ENCODE assay signal across 15 cellular contexts in genomic region chr4:171565130-171565788, GRCh38.
DNase-seq lines count a peak whose midpoint lies in the region; ATAC-seq and TF ChIP-seq lines count a peak whose summit lies in the region.
"Had no signal": no experiment of that assay in that cellular context is flagged by ENCODE, and none has a peak within 500 bp of the region (broad histone marks: within the 10 kb centered on the region; RNA-seq: fewer than 3 reads in every experiment).

No MANE protein-coding gene starts in this region.

- H3K36me3 Mint-ChIP-seq in GM23338 (ENCODE audit: low read depth) = no peaks in the 10 kb centered on the region
- H3K36me3 Mint-ChIP-seq in stimulated activated memory B cell treated with anti-CD40 and anti-IgM and Interleukin-4, amounts not matched to agents 10 μg/mL and 1 μg/mL and 100 μg/mL, for 72 hours = no peaks in the 10 kb centered on the region
- H3K36me3 Mint-ChIP-seq in activated CD4-positive, alpha-beta T cell treated with anti-CD3 and anti-CD28 coated beads for 36 hours (ENCODE audit: low read depth) = no peaks in the 10 kb centered on the region
- H3K36me3 Mint-ChIP-seq: CD14-positive monocyte had no signal

- POLR2A ChIA-PET in activated CD4-positive, alpha-beta T cell treated with anti-CD3 and anti-CD28 coated beads for 36 hours (lab: Charles Lee) = no interaction called here

- H3K27me3 Mint-ChIP-seq in GM23338 (ENCODE audit: insufficient read depth, low read depth, poor library complexity) = no peaks in the 10 kb centered on the region
- peaks cover under 1% of the 10 kb centered on the region for H3K27me3 Mint-ChIP-seq in stimulated activated memory B cell treated with anti-CD40 and anti-IgM and Interleukin-4, amounts not matched to agents 10 μg/mL and 1 μg/mL and 100 μg/mL, for 72 hours
- no peaks in the 10 kb centered on the region for H3K27me3 Mint-ChIP-seq in activated CD4-positive, alpha-beta T cell treated with anti-CD3 and anti-CD28 coated beads for 36 hours

- no peaks in the 10 kb centered on the region for H3F3A ChIP-seq in GM23338 (replicated peaks; ENCODE audit: low read depth)

- no peaks in the 10 kb centered on the region for H3K79me2 ChIP-seq in GM23338 (replicated peaks; ENCODE audit: insufficient read depth)

- H3K9me3 Mint-ChIP-seq in GM23338 = no peaks in the 10 kb centered on the region
- no peaks in the 10 kb centered on the region for H3K9me3 Mint-ChIP-seq in stimulated activated memory B cell treated with anti-CD40 and anti-IgM and Interleukin-4, amounts not matched to agents 10 μg/mL and 1 μg/mL and 100 μg/mL, for 72 hours
- no peaks in the 10 kb centered on the region for H3K9me3 Mint-ChIP-seq in activated CD4-positive, alpha-beta T cell treated with anti-CD3 and anti-CD28 coated beads for 36 hours (ENCODE audit: low read depth)

- no peak for DNase-seq in GM23338 (ENCODE audit: low spot score)
- no peak for DNase-seq in activated CD4-positive, alpha-beta T cell treated with anti-CD3 and anti-CD28 coated beads for 36 hours
- DNase-seq in COLO668 (lab: John Stamatoyannopoulos, UW; ENCODE audit: unreplicated experiment) = no peak
- no peak for DNase-seq in heart left ventricle
- DNase-seq in NCI-H2107 treated with DMSO at 0.1 percent for 48 hours (lab: John Stamatoyannopoulos, UW; ENCODE audit: unreplicated experiment) = no peak
- DNase-seq: Karpas-422, NCI-H146, NCI-H748 treated with DMSO at 0.1 percent for 48 hours had no signal

- H3K4me1 ChIP-seq in GM23338 (ENCODE audit: insufficient read depth) (no peaks in the 10 kb centered on the region), heart left ventricle (no peaks in the 10 kb centered on the region)

- H3K36me3 ChIP-seq in GM23338 (ENCODE audit: insufficient read depth) (no peaks in the 10 kb centered on the region), heart left ventricle (no peaks in the 10 kb centered on the region)
- H3K36me3 ChIP-seq: neutrophil had no signal

- no peaks in the 10 kb centered on the region for H4K20me1 ChIP-seq in GM23338 (replicated peaks; ENCODE audit: insufficient read depth)

- no peaks in the 10 kb centered on the region for H3K4me1 Mint-ChIP-seq in GM23338
- H3K4me1 Mint-ChIP-seq in stimulated activated memory B cell treated with anti-CD40 and anti-IgM and Interleukin-4, amounts not matched to agents 10 μg/mL and 1 μg/mL and 100 μg/mL, for 72 hours = no peaks in the 10 kb centered on the region
- H3K4me1 Mint-ChIP-seq in activated CD4-positive, alpha-beta T cell treated with anti-CD3 and anti-CD28 coated beads for 36 hours = no peaks in the 10 kb centered on the region
- H3K4me1 Mint-ChIP-seq: CD14-positive monocyte had no signal

- WGBS in heart left ventricle, 4 donors = 64 to 70% (median 68%) methylated on average over 5 of the region's 5 CpGs

- no peak for TF ChIP-seq CTCF in GM23338 (conservative IDR thresholded peaks at IDR 0.05; ENCODE audit: low read depth in 2 of 2)
- TF ChIP-seq CTCF in heart left ventricle (IDR thresholded peaks at IDR 0.05) = no peak

- H3K27ac ChIP-seq in GM23338 (ENCODE audit: low read depth) (no peak overlapping the region), heart left ventricle (no peak overlapping the region)
- H3K27ac ChIP-seq: neutrophil, skin epidermis had no signal

- H3K4me3 ChIP-seq in GM23338 (no peak overlapping the region), heart left ventricle (no peak overlapping the region)
- H3K4me3 ChIP-seq: skin epidermis had no signal

- H3K27ac Mint-ChIP-seq in GM23338 = no peak overlapping the region
- no peak overlapping the region for H3K27ac Mint-ChIP-seq in stimulated activated memory B cell treated with anti-CD40 and anti-IgM and Interleukin-4, amounts not matched to agents 10 μg/mL and 1 μg/mL and 100 μg/mL, for 72 hours
- no peak overlapping the region for H3K27ac Mint-ChIP-seq in activated CD4-positive, alpha-beta T cell treated with anti-CD3 and anti-CD28 coated beads for 36 hours
- H3K27ac Mint-ChIP-seq: CD14-positive monocyte had no signal

- CTCF ChIA-PET in activated CD4-positive, alpha-beta T cell treated with anti-CD3 and anti-CD28 coated beads for 36 hours (lab: Charles Lee) = no interaction called here

- peak overlapping the region; percentile 43 for H2AFZ ChIP-seq in GM23338

- intact Hi-C loops in activated CD4-positive, alpha-beta T cell treated with anti-CD3 and anti-CD28 coated beads for 36 hours (cut with DNase I, micrococcal nuclease) = no loop called here
- intact Hi-C loops in heart left ventricle (cut with DNase I) = no loop called here

- no peak overlapping the region for H3K4me3 Mint-ChIP-seq in GM23338
- no peak overlapping the region for H3K4me3 Mint-ChIP-seq in stimulated activated memory B cell treated with anti-CD40 and anti-IgM and Interleukin-4, amounts not matched to agents 10 μg/mL and 1 μg/mL and 100 μg/mL, for 72 hours
- H3K4me3 Mint-ChIP-seq in activated CD4-positive, alpha-beta T cell treated with anti-CD3 and anti-CD28 coated beads for 36 hours = no peak overlapping the region
- H3K4me3 Mint-ChIP-seq: CD14-positive monocyte had no signal

- H3K4me2 ChIP-seq in GM23338 = no peak overlapping the region

- H3K9me2 ChIP-seq in GM23338 (ENCODE audit: insufficient read depth) = no peaks in the 10 kb centered on the region

- H3K27me3 ChIP-seq in GM23338 (ENCODE audit: insufficient read depth) = no peaks in the 10 kb centered on the region
- H3K27me3 ChIP-seq in heart left ventricle = no peaks in the 10 kb centered on the region
- H3K27me3 ChIP-seq: neutrophil had no signal

- H3K9me3 ChIP-seq in heart left ventricle = no peaks in the 10 kb centered on the region
- H3K9me3 ChIP-seq: neutrophil had no signal

- TF ChIP-seq POLR2A in heart left ventricle (IDR thresholded peaks at IDR 0.05) = no peak

- peak; percentile 92 for ATAC-seq in GM19438 (IDR thresholded peaks at IDR 0.05; ENCODE audit: low read depth, unreplicated experiment)
- no peak for ATAC-seq in GM23338
- peak; percentile 87 for ATAC-seq in HG03097 (IDR thresholded peaks at IDR 0.05; ENCODE audit: low FRiP score, unreplicated experiment)
- ATAC-seq in stimulated activated memory B cell treated with anti-CD40 and anti-IgM and Interleukin-4, amounts not matched to agents 10 μg/mL and 1 μg/mL and 100 μg/mL, for 72 hours = peak; percentile 21
- no peak for ATAC-seq in activated CD4-positive, alpha-beta T cell treated with anti-CD3 and anti-CD28 coated beads for 36 hours
- no peak for ATAC-seq in heart left ventricle
- ATAC-seq: Right ventricle myocardium inferior had no signal

TF ChIP-seq in GM23338, 12 proteins besides CTCF, POLR2A, EP300 and RAD21 (continues in another document):
- TF ChIP-seq NANOG (IDR thresholded peaks at IDR 0.05; ENCODE audit: borderline replicate concordance) (no peak), CREB1 (CRISPR knock-in tag; IDR thresholded peaks at IDR 0.05; ENCODE audit: low read depth) (no peak), ZNF462 (CRISPR knock-in tag; IDR thresholded peaks at IDR 0.05) (no peak)

Comparison
In these comparisons a context has a peak if more than half of its experiments do, and no peak if none do; other contexts are left out.
1. ATAC-seq: peak in GM19438 (single experiment), HG03097 (single experiment) and stimulated activated memory B cell treated with anti-CD40 and anti-IgM and Interleukin-4, amounts not matched to agents 10 μg/mL and 1 μg/mL and 100 μg/mL, for 72 hours (single experiment); none in GM23338 (single experiment), activated CD4-positive, alpha-beta T cell treated with anti-CD3 and anti-CD28 coated beads for 36 hours (single experiment) and heart left ventricle (0 of 4).